1 cellular context compared by ENCODE assay signal in the genomic region with DNA sequence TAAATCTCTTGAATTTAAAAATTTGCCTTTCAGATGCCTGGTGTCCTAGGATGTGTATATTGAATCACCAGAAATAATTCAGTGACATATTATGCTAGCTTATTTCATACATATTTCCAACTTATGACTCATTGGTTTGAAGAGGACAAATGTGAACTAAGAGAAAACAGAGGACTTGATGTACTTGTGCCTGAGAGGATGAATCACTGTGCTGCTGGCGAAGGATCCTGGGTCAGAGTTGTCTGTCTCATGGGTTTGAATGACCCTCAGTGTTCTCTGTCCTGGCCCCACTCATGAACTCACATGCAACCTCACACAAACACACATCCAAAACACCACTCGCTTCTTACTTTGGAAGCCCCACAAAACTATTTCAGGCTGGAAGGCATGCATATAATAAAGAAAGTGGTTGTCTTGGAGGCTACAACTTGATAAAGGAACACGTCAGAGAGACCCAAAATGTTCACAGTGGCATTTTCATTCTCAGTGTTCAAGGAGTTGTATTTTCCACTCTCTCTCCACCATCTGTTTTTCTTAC.
TF ChIP-seq lines count a peak whose summit lies in the region.

No MANE protein-coding gene starts in this region.

TF ChIP-seq in liver, 16 proteins besides CTCF, POLR2A, EP300 and RAD21 (continued from another document):
- TF ChIP-seq, protein P1, sequence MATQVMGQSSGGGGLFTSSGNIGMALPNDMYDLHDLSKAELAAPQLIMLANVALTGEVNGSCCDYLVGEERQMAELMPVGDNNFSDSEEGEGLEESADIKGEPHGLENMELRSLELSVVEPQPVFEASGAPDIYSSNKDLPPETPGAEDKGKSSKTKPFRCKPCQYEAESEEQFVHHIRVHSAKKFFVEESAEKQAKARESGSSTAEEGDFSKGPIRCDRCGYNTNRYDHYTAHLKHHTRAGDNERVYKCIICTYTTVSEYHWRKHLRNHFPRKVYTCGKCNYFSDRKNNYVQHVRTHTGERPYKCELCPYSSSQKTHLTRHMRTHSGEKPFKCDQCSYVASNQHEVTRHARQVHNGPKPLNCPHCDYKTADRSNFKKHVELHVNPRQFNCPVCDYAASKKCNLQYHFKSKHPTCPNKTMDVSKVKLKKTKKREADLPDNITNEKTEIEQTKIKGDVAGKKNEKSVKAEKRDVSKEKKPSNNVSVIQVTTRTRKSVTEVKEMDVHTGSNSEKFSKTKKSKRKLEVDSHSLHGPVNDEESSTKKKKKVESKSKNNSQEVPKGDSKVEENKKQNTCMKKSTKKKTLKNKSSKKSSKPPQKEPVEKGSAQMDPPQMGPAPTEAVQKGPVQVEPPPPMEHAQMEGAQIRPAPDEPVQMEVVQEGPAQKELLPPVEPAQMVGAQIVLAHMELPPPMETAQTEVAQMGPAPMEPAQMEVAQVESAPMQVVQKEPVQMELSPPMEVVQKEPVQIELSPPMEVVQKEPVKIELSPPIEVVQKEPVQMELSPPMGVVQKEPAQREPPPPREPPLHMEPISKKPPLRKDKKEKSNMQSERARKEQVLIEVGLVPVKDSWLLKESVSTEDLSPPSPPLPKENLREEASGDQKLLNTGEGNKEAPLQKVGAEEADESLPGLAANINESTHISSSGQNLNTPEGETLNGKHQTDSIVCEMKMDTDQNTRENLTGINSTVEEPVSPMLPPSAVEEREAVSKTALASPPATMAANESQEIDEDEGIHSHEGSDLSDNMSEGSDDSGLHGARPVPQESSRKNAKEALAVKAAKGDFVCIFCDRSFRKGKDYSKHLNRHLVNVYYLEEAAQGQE (IDR thresholded peaks at IDR 0.05) = no peak
- no peak for TF ChIP-seq FOXA2 (IDR thresholded peaks at IDR 0.05)
- TF ChIP-seq FOXA1 (IDR thresholded peaks at IDR 0.05) = no peak
- TF ChIP-seq, protein P2, sequence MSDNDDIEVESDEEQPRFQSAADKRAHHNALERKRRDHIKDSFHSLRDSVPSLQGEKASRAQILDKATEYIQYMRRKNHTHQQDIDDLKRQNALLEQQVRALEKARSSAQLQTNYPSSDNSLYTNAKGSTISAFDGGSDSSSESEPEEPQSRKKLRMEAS (IDR thresholded peaks at IDR 0.05) = no peak
- TF ChIP-seq EGR1 (IDR thresholded peaks at IDR 0.05; ENCODE audit: low read depth in 2 of 2) = no peak
- TF ChIP-seq SP1 (IDR thresholded peaks at IDR 0.05) = peak; percentile 73
- TF ChIP-seq, protein P3, sequence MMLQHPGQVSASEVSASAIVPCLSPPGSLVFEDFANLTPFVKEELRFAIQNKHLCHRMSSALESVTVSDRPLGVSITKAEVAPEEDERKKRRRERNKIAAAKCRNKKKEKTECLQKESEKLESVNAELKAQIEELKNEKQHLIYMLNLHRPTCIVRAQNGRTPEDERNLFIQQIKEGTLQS (IDR thresholded peaks at IDR 0.05) = peak; percentile 67
- no peak for TF ChIP-seq TAF1 (conservative IDR thresholded peaks at IDR 0.05)
- TF ChIP-seq HNF4A (conservative IDR thresholded peaks at IDR 0.05) = no peak
- TF ChIP-seq GABPA (IDR thresholded peaks at IDR 0.05 in 1 of 2, conservative IDR thresholded peaks at IDR 0.05 in 1 of 2) = no peak
- TF ChIP-seq, protein P4, sequence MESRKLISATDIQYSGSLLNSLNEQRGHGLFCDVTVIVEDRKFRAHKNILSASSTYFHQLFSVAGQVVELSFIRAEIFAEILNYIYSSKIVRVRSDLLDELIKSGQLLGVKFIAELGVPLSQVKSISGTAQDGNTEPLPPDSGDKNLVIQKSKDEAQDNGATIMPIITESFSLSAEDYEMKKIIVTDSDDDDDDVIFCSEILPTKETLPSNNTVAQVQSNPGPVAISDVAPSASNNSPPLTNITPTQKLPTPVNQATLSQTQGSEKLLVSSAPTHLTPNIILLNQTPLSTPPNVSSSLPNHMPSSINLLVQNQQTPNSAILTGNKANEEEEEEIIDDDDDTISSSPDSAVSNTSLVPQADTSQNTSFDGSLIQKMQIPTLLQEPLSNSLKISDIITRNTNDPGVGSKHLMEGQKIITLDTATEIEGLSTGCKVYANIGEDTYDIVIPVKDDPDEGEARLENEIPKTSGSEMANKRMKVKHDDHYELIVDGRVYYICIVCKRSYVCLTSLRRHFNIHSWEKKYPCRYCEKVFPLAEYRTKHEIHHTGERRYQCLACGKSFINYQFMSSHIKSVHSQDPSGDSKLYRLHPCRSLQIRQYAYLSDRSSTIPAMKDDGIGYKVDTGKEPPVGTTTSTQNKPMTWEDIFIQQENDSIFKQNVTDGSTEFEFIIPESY (IDR thresholded peaks at IDR 0.05) = no peak
TF ChIP-seq in liver: peak in this region for 6.
